15 cellular contexts compared by ENCODE assay signal in the genomic region with DNA sequence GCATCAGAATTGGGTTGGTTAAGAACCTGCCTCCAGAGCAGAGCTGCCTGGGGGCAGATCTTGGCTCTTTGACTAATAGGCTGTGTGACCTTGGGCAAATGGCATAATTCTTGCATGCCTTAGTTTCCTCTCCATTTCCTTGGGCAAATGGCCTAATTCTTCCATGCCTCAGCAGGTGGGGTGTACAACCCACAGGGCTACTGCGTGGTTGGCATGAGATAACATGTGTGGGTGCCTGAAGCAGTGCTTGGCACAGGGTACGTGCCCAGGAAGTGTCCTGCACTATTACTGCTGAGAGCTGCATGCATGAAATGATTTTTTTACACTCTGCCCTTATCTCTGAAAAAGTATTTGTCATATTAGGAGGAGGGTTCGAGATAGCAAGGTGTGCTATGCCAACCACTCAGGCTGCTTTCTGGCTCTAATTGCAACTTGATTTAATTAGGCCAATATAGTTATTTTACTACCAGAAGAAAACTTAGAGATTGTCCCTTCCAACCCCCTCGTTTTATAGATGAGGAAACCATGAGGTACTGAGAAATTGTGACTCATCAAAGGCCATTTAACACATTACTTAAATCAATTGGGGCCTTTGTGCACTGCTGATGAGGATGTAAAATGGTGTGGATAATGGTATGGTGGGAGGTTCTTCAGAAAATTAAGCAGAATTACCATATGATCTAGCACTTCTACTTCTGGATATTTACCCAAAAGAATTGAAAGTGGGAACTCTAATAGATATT.
DNase-seq lines count a peak whose midpoint lies in the region; ATAC-seq, FAIRE-seq and TF ChIP-seq lines count a peak whose summit lies in the region.
"Had no signal": no experiment of that assay in that cellular context is flagged by ENCODE, and none has a peak within 500 bp of the region (broad histone marks: within the 10 kb centered on the region; RNA-seq: fewer than 3 reads in every experiment).

No MANE protein-coding gene starts in this region.

- no peaks in the 10 kb centered on the region for H3K27me3 ChIP-seq in pancreas
- H3K27me3 ChIP-seq: right lobe of liver, thyroid gland had no signal

- ATAC-seq in central memory CD8-positive, alpha-beta T cell (replicated peaks; ENCODE audit: extremely low read depth, poor library complexity, severe bottlenecking): peak; percentile 38
- ATAC-seq in pancreas (peak in 3 of 4 donors; percentile 14 to 24 (median 20)), GM18867 (IDR thresholded peaks at IDR 0.05; ENCODE audit: unreplicated experiment) (no peak)
- ATAC-seq: Panc1, right lobe of liver had no signal

- no peak overlapping the region for H3K4me3 Mint-ChIP-seq in central memory CD8-positive, alpha-beta T cell

- 17 to 21% methylated on average over 4 of the region's 4 CpGs for WGBS in pancreas, 2 donors

- no peaks in the 10 kb centered on the region for H3K9me3 Mint-ChIP-seq in central memory CD8-positive, alpha-beta T cell

- no peak overlapping the region for H3K4me3 ChIP-seq in pancreas
- H3K4me3 ChIP-seq: right lobe of liver, thyroid gland had no signal

- no peak for FAIRE-seq in pancreas (lab: Jason Lieb, UNC)

- H3K4me1 ChIP-seq in pancreas: peaks cover 59 to 69% (median 59%) of the 10 kb centered on the region in 3 donors

- no peaks in the 10 kb centered on the region for H3K36me3 ChIP-seq in pancreas
- H3K36me3 ChIP-seq: right lobe of liver, thyroid gland had no signal

- intact Hi-C loops in pancreas (cut with DNase I): loop anchor here in 1 of 3 donors (10.0 kb wide), 1 partner anchor 49 kb away; no protein-coding TSS in a partner anchor

- H3K27ac ChIP-seq in pancreas: peak overlapping the region in 2 of 4 donors; percentile 15 to 83
- H3K27ac ChIP-seq: right lobe of liver, thyroid gland had no signal

- H3K9me3 ChIP-seq in pancreas: no peaks in the 10 kb centered on the region
- H3K9me3 ChIP-seq: right lobe of liver, thyroid gland had no signal

- H3K36me3 Mint-ChIP-seq in central memory CD8-positive, alpha-beta T cell (ENCODE audit: insufficient read depth): peaks cover 82% of the 10 kb centered on the region

- H3K27me3 Mint-ChIP-seq in central memory CD8-positive, alpha-beta T cell: no peaks in the 10 kb centered on the region

- TF ChIP-seq CTCF in pancreas (IDR thresholded peaks at IDR 0.05) (no peak), GM10266 (IDR thresholded peaks at IDR 0.05; ENCODE audit: control insufficient read depth, insufficient read depth, low read depth, missing control alignments) (no peak)

- H3K4me1 Mint-ChIP-seq in central memory CD8-positive, alpha-beta T cell: peaks cover 72% of the 10 kb centered on the region

- no peak overlapping the region for H3K27ac Mint-ChIP-seq in central memory CD8-positive, alpha-beta T cell (ENCODE audit: low read depth)

- DNase-seq in DMS79 treated with DMSO at 0.1 percent for 48 hours (lab: John Stamatoyannopoulos, UW) (peak; percentile 90), NCI-H226 (peak; percentile 83), pancreas (no peak), GM10266 (ENCODE audit: extremely low spot score) (no peak)
- DNase-seq in central memory CD8-positive, alpha-beta T cell (ENCODE audit: low spot score in 2 of 2): no peak
- DNase-seq in stimulated activated CD8-positive, alpha-beta memory T cell treated with anti-CD3 and anti-CD28 coated beads, Interleukin-4, amount 100 ng/mL, for 48 hours: no peak
- DNase-seq in stimulated activated CD4-positive, alpha-beta T cell treated with anti-CD3 and anti-CD28 coated beads, Interleukin-1b, Interleukin-23, amount 100 ng/mL, for 48 hours: no peak
- DNase-seq: caudate nucleus, NCI-H1092 treated with DMSO at 0.1 percent for 48 hours, NCI-H510A, T1000, thyroid gland had no signal

Comparison
In these comparisons a context has a peak if more than half of its experiments do, and no peak if none do; other contexts are left out.
1. DNase-seq: peak in DMS79 treated with DMSO at 0.1 percent for 48 hours (single experiment) and NCI-H226 (single experiment); none in central memory CD8-positive, alpha-beta T cell (0 of 2), pancreas (0 of 6), stimulated activated CD8-positive, alpha-beta memory T cell treated with anti-CD3 and anti-CD28 coated beads, Interleukin-4, amount 100 ng/mL, for 48 hours (single experiment), stimulated activated CD4-positive, alpha-beta T cell treated with anti-CD3 and anti-CD28 coated beads, Interleukin-1b, Interleukin-23, amount 100 ng/mL, for 48 hours (single experiment) and GM10266 (single experiment).